8 cellular contexts compared by ENCODE assay signal in genomic region chr2:130372055-130372832, GRCh38. TPM values are rescaled to one million over a fixed set of nuclear protein-coding genes. Genes with fewer than 3 reads are reported as not detected.
DNase-seq lines count a peak whose midpoint lies in the region; ATAC-seq and TF ChIP-seq lines count a peak whose summit lies in the region.

No MANE protein-coding gene starts in this region.

- CTCF ChIA-PET in CD8-positive, alpha-beta T cell (lab: Charles Lee) = interaction anchor here (0.7 to 1.7 kb wide), 8 partner anchors 13 to 38 kb away, joined by 3 to 10 read pairs (median 4); partner anchors contain the start of genes IMP4 and PTPN18

- H3K27ac Mint-ChIP-seq in CD8-positive, alpha-beta T cell = peak overlapping the region; percentile 93

- peak; percentile 78 for ATAC-seq in CD8-positive, alpha-beta T cell
- ATAC-seq in HG03439 (IDR thresholded peaks at IDR 0.05; ENCODE audit: unreplicated experiment) = peak; percentile 76

- peaks cover 41% of the 10 kb centered on the region for H3K4me1 ChIP-seq in CD8-positive, alpha-beta T cell (ENCODE audit: insufficient read depth, low read length)
- peaks cover 27% of the 10 kb centered on the region for H3K4me1 ChIP-seq in mucosa of stomach (ENCODE audit: control insufficient read depth, insufficient read depth, low read length)

- peak overlapping the region; percentile 87 for H3K9ac ChIP-seq in mucosa of stomach (ENCODE audit: low read length)

- H3K36me3 ChIP-seq in CD8-positive, alpha-beta T cell (ENCODE audit: insufficient read depth, low read length) = no peaks in the 10 kb centered on the region
- H3K36me3 ChIP-seq in mucosa of stomach (ENCODE audit: control insufficient read depth, insufficient read depth, low read length) = no peaks in the 10 kb centered on the region

- peak overlapping the region; percentile 46 for H3K27ac ChIP-seq in CD8-positive, alpha-beta T cell (ENCODE audit: low read depth, low read length)

- peak overlapping the region; percentile 90 for H3K4me3 Mint-ChIP-seq in CD8-positive, alpha-beta T cell

- H3K9me3 ChIP-seq in CD8-positive, alpha-beta T cell (ENCODE audit: low read length) = no peaks in the 10 kb centered on the region
- no peaks in the 10 kb centered on the region for H3K9me3 ChIP-seq in mucosa of stomach (ENCODE audit: control insufficient read depth, low read length)

- peaks cover 64% of the 10 kb centered on the region for H3K4me1 Mint-ChIP-seq in CD8-positive, alpha-beta T cell (ENCODE audit: low read depth)

- intact Hi-C loops in CD8-positive, alpha-beta T cell (cut with DNase I, micrococcal nuclease) = loop anchor here (1.0 to 2.0 kb wide), 2 partner anchors 19 to 29 kb away; no protein-coding TSS in a partner anchor

- no peak for TF ChIP-seq CTCF in CD8-positive, alpha-beta T cell (IDR thresholded peaks at IDR 0.05)

- POLR2A ChIA-PET in CD8-positive, alpha-beta T cell (lab: Charles Lee) = interaction anchor here (1.3 to 2.5 kb wide), 2 partner anchors 19 to 30 kb away, joined by 5 to 35 read pairs; partner anchors contain the start of gene IMP4

- H3K27me3 Mint-ChIP-seq in CD8-positive, alpha-beta T cell (ENCODE audit: low read depth) = no peaks in the 10 kb centered on the region

- peak; percentile 78 for TF ChIP-seq POLR2A in erythroblast (IDR thresholded peaks at IDR 0.05; ENCODE audit: low read length)

- peak overlapping the region; percentile 77 for H3K4me3 ChIP-seq in CD8-positive, alpha-beta T cell (ENCODE audit: low read depth, low read length)
- H3K4me3 ChIP-seq in mucosa of stomach (ENCODE audit: low read length) = peak overlapping the region; percentile 66

- DNase-seq in CD8-positive, alpha-beta T cell = peak; percentile 41 to 87 (median 71)
- DNase-seq in GM19240 (ENCODE audit: insufficient read length, low spot score) = peak; percentile 47
- peak; percentile 80 for DNase-seq in NOMO-1 treated with dmso at 0.1 percent for 144 hours (lab: John Stamatoyannopoulos, UW; ENCODE audit: unreplicated experiment)
- peak; percentile 46 for DNase-seq in activated T-cell treated with anti-CD3 and anti-CD28 coated beads for 4 hours
- DNase-seq in erythroblast (lab: John Stamatoyannopoulos, UW) = peak; percentile 90 to 92
- peak; percentile 55 for DNase-seq in stimulated activated CD8-positive, alpha-beta memory T cell treated with anti-CD3 and anti-CD28 coated beads, Interleukin-7, amount 100 ng/mL, for 24 hours (ENCODE audit: low read depth)

- peaks cover 29% of the 10 kb centered on the region for H3K36me3 Mint-ChIP-seq in CD8-positive, alpha-beta T cell

- H3K27me3 ChIP-seq in CD8-positive, alpha-beta T cell (ENCODE audit: insufficient read depth, low read length) = no peaks in the 10 kb centered on the region
- H3K27me3 ChIP-seq in mucosa of stomach (ENCODE audit: control insufficient read depth, insufficient read depth, low read length) = no peaks in the 10 kb centered on the region

- no peaks in the 10 kb centered on the region for H3K9me3 Mint-ChIP-seq in CD8-positive, alpha-beta T cell

RNA-seq across cellular contexts. Expression of gene PTPN18, which starts 16.4 kb away (rescaled TPM):
- total RNA-seq in CD8-positive, alpha-beta T cell = 10 to 100 TPM; 18.1 to 20.6 TPM

RNA-seq across cellular contexts. Expression of gene IMP4, which starts 29.5 kb away (rescaled TPM):
- total RNA-seq in CD8-positive, alpha-beta T cell = 100 to 1,000 TPM; 108 to 120 TPM

Comparison
In these comparisons a context has a peak if more than half of its experiments do, and no peak if none do; other contexts are left out.
1. Peak in every context shown above with its lines: DNase-seq, ATAC-seq, H3K4me3 ChIP-seq and H3K27ac ChIP-seq.